7 cellular contexts compared by ENCODE assay signal in the genomic region with DNA sequence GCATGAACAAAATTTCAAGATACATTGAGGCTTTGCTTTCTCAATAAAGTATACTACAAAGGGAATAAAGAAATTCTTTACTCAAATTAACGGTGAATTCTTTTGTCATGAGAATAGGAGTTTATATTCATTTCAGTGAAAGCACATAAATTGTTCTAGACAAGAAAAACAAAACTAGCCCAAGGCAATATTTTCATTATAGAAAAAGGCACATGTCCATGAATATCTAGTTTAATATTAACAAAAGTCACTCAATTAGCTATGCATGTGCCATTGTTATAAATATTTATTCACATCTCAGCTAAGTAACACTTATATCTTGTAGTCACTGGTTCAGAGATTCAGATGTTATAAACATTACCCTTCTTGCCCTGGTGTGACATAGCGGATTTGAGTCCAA.
"Had no signal": no experiment of that assay in that cellular context is flagged by ENCODE, and none has a peak within 500 bp of the region (broad histone marks: within the 10 kb centered on the region; RNA-seq: fewer than 3 reads in every experiment).

No MANE protein-coding gene starts in this region.

- H3K27me3 Mint-ChIP-seq: IgD-negative memory B cell had no signal

- H3K4me3 ChIP-seq: K562 had no signal

- H3K27ac Mint-ChIP-seq: IgD-negative memory B cell had no signal

- H3K4me1 Mint-ChIP-seq: IgD-negative memory B cell had no signal

- DNase-seq: IMR-90, KBM-7, KG1 had no signal

- ATAC-seq: HepG2, K562 had no signal

- H3K9ac ChIP-seq: KMS-11 had no signal

- H3K4me3 Mint-ChIP-seq: IgD-negative memory B cell had no signal
